In the genomic region with DNA sequence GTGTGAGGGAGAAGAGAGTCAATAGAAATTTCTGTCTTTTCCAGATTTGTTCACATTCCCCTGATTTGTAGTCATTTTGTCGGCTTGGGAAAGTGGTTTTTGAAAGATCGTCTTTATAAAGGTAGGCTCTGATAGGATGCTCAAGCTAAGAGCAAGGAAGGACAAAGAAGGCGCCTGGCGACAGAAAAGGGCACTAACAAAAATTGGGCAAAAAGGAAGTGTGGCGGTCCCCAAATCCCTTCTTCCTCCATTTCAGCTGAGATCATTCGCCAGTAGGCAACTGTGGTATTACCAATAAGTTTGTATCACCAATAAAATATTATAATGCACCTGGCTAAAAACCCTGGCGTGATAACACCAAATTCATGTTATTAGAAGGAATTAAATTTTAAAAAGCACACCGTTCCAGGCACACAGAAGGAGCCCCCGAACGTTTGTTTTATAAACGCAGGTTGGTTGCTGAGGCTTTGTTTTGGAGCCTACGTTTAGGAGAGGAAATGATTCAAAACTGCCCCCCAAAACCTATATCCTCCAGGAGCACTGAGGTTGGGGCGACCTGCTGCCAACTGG, we compare ENCODE assay signal across 8 cellular contexts. TPM values are rescaled to one million over a fixed set of nuclear protein-coding genes. Genes with fewer than 3 reads are reported as not detected.
DNase-seq lines count a peak whose midpoint lies in the region; ATAC-seq and TF ChIP-seq lines count a peak whose summit lies in the region.

No MANE protein-coding gene starts in this region.

- no peaks in the 10 kb centered on the region for H3K9me3 Mint-ChIP-seq in T-helper 2 cell treated with Interferon-gamma antibody and Interleukin-4, amounts not matched to agents 5 μg/mL and 100 μg/mL, for 36 hours

- H3K9ac ChIP-seq in adipocyte (ENCODE audit: low read length), result peak overlapping the region; percentile 93

- ATAC-seq in left lung, result no peak

- no peak for TF ChIP-seq POLR2A in suprapubic skin (IDR thresholded peaks at IDR 0.05)

- intact Hi-C loops in left lung (cut with DNase I), result loop anchor here in 1 of 2 donors (5.0 kb wide), 1 partner anchor 63 kb away; no protein-coding TSS in a partner anchor

- H3K27me3 Mint-ChIP-seq in T-helper 2 cell treated with Interferon-gamma antibody and Interleukin-4, amounts not matched to agents 5 μg/mL and 100 μg/mL, for 36 hours (ENCODE audit: low read depth), result peaks cover 2% of the 10 kb centered on the region

- H3K27me3 ChIP-seq in adipocyte (replicated peaks; ENCODE audit: control insufficient read depth, insufficient read depth, low read length), result no peaks in the 10 kb centered on the region
- H3K27me3 ChIP-seq in left lung, result no peaks in the 10 kb centered on the region
- no peaks in the 10 kb centered on the region for H3K27me3 ChIP-seq in suprapubic skin

- TF ChIP-seq EP300 in suprapubic skin (IDR thresholded peaks at IDR 0.05), result no peak

- no peak for DNase-seq in T-helper 2 cell treated with Interferon-gamma antibody and Interleukin-4, amounts not matched to agents 5 μg/mL and 100 μg/mL, for 36 hours (ENCODE audit: low spot score)
- DNase-seq in T-helper 2 cell, result no peak
- DNase-seq in adipocyte (ENCODE audit: low read depth), result no peak
- no peak for DNase-seq in left lung
- DNase-seq in suprapubic skin (ENCODE audit: low spot score in 2 of 2), result no peak
- DNase-seq in globus pallidus (ENCODE audit: low spot score), result no peak
- no peak for DNase-seq in NK-92 treated with Interleukin-12 subunit alpha and Interleukin-12 subunit beta, amount 100 ng/mL, for 24 hours (lab: John Stamatoyannopoulos, UW)
- no peak for DNase-seq in NCI-H524 treated with DMSO at 0.1 percent for 48 hours (lab: John Stamatoyannopoulos, UW)

- H3K4me1 Mint-ChIP-seq in T-helper 2 cell treated with Interferon-gamma antibody and Interleukin-4, amounts not matched to agents 5 μg/mL and 100 μg/mL, for 36 hours (ENCODE audit: low read depth), result peaks cover 32% of the 10 kb centered on the region

- peak overlapping the region; percentile 91 for H3K4me3 Mint-ChIP-seq in T-helper 2 cell treated with Interferon-gamma antibody and Interleukin-4, amounts not matched to agents 5 μg/mL and 100 μg/mL, for 36 hours

- H3K36me3 ChIP-seq in adipocyte (ENCODE audit: control insufficient read depth, insufficient read depth, low read length, severe bottlenecking) (no peaks in the 10 kb centered on the region), left lung (no peaks in the 10 kb centered on the region), suprapubic skin (no peaks in the 10 kb centered on the region)

- H3K27ac ChIP-seq in left lung, result peak overlapping the region; percentile 90 to 93
- peak overlapping the region; percentile 92 for H3K27ac ChIP-seq in suprapubic skin

- H3K9me3 ChIP-seq in adipocyte (ENCODE audit: control insufficient read depth, low read length), result no peaks in the 10 kb centered on the region
- H3K9me3 ChIP-seq in left lung, result no peaks in the 10 kb centered on the region
- no peaks in the 10 kb centered on the region for H3K9me3 ChIP-seq in suprapubic skin

- H3K4me1 ChIP-seq in adipocyte (ENCODE audit: control insufficient read depth, insufficient read depth, low read length) (peaks cover 63% of the 10 kb centered on the region), left lung (peaks cover 5 to 40% of the 10 kb centered on the region in 2 donors), suprapubic skin (peaks cover 40% of the 10 kb centered on the region)

- peaks cover 2% of the 10 kb centered on the region for H3K36me3 Mint-ChIP-seq in T-helper 2 cell treated with Interferon-gamma antibody and Interleukin-4, amounts not matched to agents 5 μg/mL and 100 μg/mL, for 36 hours (ENCODE audit: low read depth)

- 38% methylated on average over 13 of the region's 13 CpGs for WGBS in suprapubic skin

- TF ChIP-seq CTCF in left lung (IDR thresholded peaks at IDR 0.05) (no peak), suprapubic skin (IDR thresholded peaks at IDR 0.05) (no peak)

- H3K4me3 ChIP-seq in adipocyte (ENCODE audit: low read length) (peak overlapping the region; percentile 98), left lung (peak overlapping the region; percentile 59 to 93), suprapubic skin (peak overlapping the region; percentile 84)

- peak overlapping the region; percentile 89 for H3K27ac Mint-ChIP-seq in T-helper 2 cell treated with Interferon-gamma antibody and Interleukin-4, amounts not matched to agents 5 μg/mL and 100 μg/mL, for 36 hours

RNA-seq across cellular contexts. Expression of a gene that starts 0.8 kb away (rescaled TPM):
- total RNA-seq in left lung (10 to 100 TPM; 40.1 to 48.4 TPM), suprapubic skin (10 to 100 TPM; 14.0 to 73.7 (median 36.7) TPM)
